ENCODE assay signal across 11 cellular contexts in genomic region chr7:32536585-32536984, GRCh38. TPM values are rescaled to one million over a fixed set of nuclear protein-coding genes. Genes with fewer than 3 reads are reported as not detected.
A peak's percentile ranks its signal among the peaks of the same experiment; 100 is the strongest.
DNase-seq lines count a peak whose midpoint lies in the region; ATAC-seq and TF ChIP-seq lines count a peak whose summit lies in the region.
"Had no signal": no experiment of that assay in that cellular context is flagged by ENCODE, and none has a peak within 500 bp of the region (broad histone marks: within the 10 kb centered on the region; RNA-seq: fewer than 3 reads in every experiment).

No MANE protein-coding gene starts in this region.

- POLR2A ChIA-PET in RWPE1 (lab: Yijun Ruan, JAX; ENCODE audit: low non-redundant PET), result no interaction called here

- no peak overlapping the region for H3K27ac ChIP-seq in RWPE1
- H3K27ac ChIP-seq: 22Rv1 had no signal

- peak; percentile 10 for DNase-seq in DMS 273 (lab: John Stamatoyannopoulos, UW; ENCODE audit: unreplicated experiment)
- DNase-seq in DMS 273 treated with DMSO at 0.1 percent for 48 hours (lab: John Stamatoyannopoulos, UW), result no peak
- peak; percentile 51 for DNase-seq in RWPE1 (ENCODE audit: low spot score)
- peak; percentile 83 for DNase-seq in fibroblast of mammary gland (ENCODE audit: low read depth)
- peak; percentile 99 for DNase-seq in renal cortical epithelial cell (ENCODE audit: low read depth)
- DNase-seq: NCI-H187; stimulated activated CD4-positive, alpha-beta T cell treated with anti-CD3 and anti-CD28 coated beads, Interleukin-4, amount 100 ng/mL, for 1 hour had no signal

- TF ChIP-seq CTCF in RWPE1 (conservative IDR thresholded peaks at IDR 0.05; ENCODE audit: low read depth) (no peak), fibroblast of mammary gland (conservative IDR thresholded peaks at IDR 0.05; ENCODE audit: control insufficient read depth, insufficient read depth, low read depth, low read length) (no peak)

- CTCF ChIA-PET in RWPE1 (lab: Yijun Ruan, JAX), result no interaction called here

- no peak overlapping the region for H3K4me3 ChIP-seq in fibroblast of mammary gland (ENCODE audit: control insufficient read depth, low read depth, low read length)

- ATAC-seq in GM21528 (IDR thresholded peaks at IDR 0.05; ENCODE audit: low FRiP score, unreplicated experiment), result no peak
- ATAC-seq in GM21529 (IDR thresholded peaks at IDR 0.05; ENCODE audit: unreplicated experiment), result no peak
- ATAC-seq in HG03139 (IDR thresholded peaks at IDR 0.05; ENCODE audit: unreplicated experiment), result no peak

RNA-seq across cellular contexts. Expression of gene AVL9, which starts 41.3 kb away (rescaled TPM):
- total RNA-seq in renal cortical epithelial cell, result 44.1 and 74.8 TPM in 2 replicates

RNA-seq across cellular contexts. Expression of gene LSM5, which starts 46.4 kb away (rescaled TPM):
- total RNA-seq in renal cortical epithelial cell, result 18.2 and 19.1 TPM in 2 replicates
